ENCODE assay signal across 8 cellular contexts in genomic region chr20:31547720-31548298, GRCh38. TPM values are rescaled to one million over a fixed set of nuclear protein-coding genes. Genes with fewer than 3 reads are reported as not detected.
DNase-seq lines count a peak whose midpoint lies in the region; ATAC-seq and TF ChIP-seq lines count a peak whose summit lies in the region.

No MANE protein-coding gene starts in this region.

- H2AFZ ChIP-seq in mesenchymal stem cell (ENCODE audit: low read depth, low read length): no peak overlapping the region

- no peak overlapping the region for H3K18ac ChIP-seq in mesenchymal stem cell (ENCODE audit: low read depth in 1 of 2, low read length in 2 of 2)

- peak overlapping the region; percentile 57 for H3K4me2 ChIP-seq in mesenchymal stem cell (ENCODE audit: low read length, poor library complexity, severe bottlenecking)

- no peak overlapping the region for H3K23ac ChIP-seq in mesenchymal stem cell (ENCODE audit: low read length in 2 of 2)

- H2AK5ac ChIP-seq in mesenchymal stem cell (ENCODE audit: low read length, severe bottlenecking): peak overlapping the region; percentile 93

- no peak overlapping the region for H2BK15ac ChIP-seq in mesenchymal stem cell (ENCODE audit: low read depth, poor library complexity, severe bottlenecking)

- H3K4me1 ChIP-seq in cardiac muscle cell (ENCODE audit: low read depth) (peaks cover 6% of the 10 kb centered on the region), mesenchymal stem cell (ENCODE audit: control insufficient read depth, insufficient read depth, low read depth, low read length) (peaks cover 53% of the 10 kb centered on the region), upper lobe of right lung (peaks cover 4% of the 10 kb centered on the region)

- H3K27me3 ChIP-seq in cardiac muscle cell: no peaks in the 10 kb centered on the region
- no peaks in the 10 kb centered on the region for H3K27me3 ChIP-seq in brain microvascular endothelial cell (replicated peaks)
- no peaks in the 10 kb centered on the region for H3K27me3 ChIP-seq in mesenchymal stem cell (ENCODE audit: control insufficient read depth in 1 of 2, insufficient read depth in 1 of 2, low read length in 2 of 2)
- H3K27me3 ChIP-seq in upper lobe of right lung: no peaks in the 10 kb centered on the region

- H3K14ac ChIP-seq in mesenchymal stem cell (ENCODE audit: low read length in 2 of 2): no peak overlapping the region

- intact Hi-C loops in left ventricle myocardium superior (cut with micrococcal nuclease): no loop called here
- intact Hi-C loops in upper lobe of right lung (cut with DNase I): no loop called here

- H2BK120ac ChIP-seq in mesenchymal stem cell (ENCODE audit: low read depth, low read length): no peak overlapping the region

- WGBS in mesenchymal stem cell: 58% methylated on average over 6 of the region's 6 CpGs

- no peak for DNase-seq in cardiac muscle cell (ENCODE audit: low read depth in 1 of 2, low spot score in 1 of 2)
- no peak for DNase-seq in left ventricle myocardium superior
- DNase-seq in brain microvascular endothelial cell: no peak
- DNase-seq in mesenchymal stem cell: no peak
- DNase-seq in upper lobe of right lung: no peak
- no peak for DNase-seq in 8988T
- no peak for DNase-seq in NAMALWA (ENCODE audit: low spot score)

- peak overlapping the region; percentile 89 for H3K9ac ChIP-seq in mesenchymal stem cell (ENCODE audit: low read length)

- TF ChIP-seq CTCF in cardiac muscle cell (IDR thresholded peaks at IDR 0.05; ENCODE audit: low read depth, low read length) (no peak), brain microvascular endothelial cell (IDR thresholded peaks at IDR 0.05; ENCODE audit: low read depth, low read length, missing control alignments) (no peak), upper lobe of right lung (IDR thresholded peaks at IDR 0.05) (no peak)

- H3K9me3 ChIP-seq in cardiac muscle cell (ENCODE audit: low read depth): no peaks in the 10 kb centered on the region
- H3K9me3 ChIP-seq in mesenchymal stem cell (ENCODE audit: control insufficient read depth, low read length): no peaks in the 10 kb centered on the region
- H3K9me3 ChIP-seq in upper lobe of right lung: no peaks in the 10 kb centered on the region

- H3K4me3 ChIP-seq in cardiac muscle cell (peak overlapping the region; percentile 49), brain microvascular endothelial cell (ENCODE audit: low read depth, low read length) (peak overlapping the region; percentile 55), mesenchymal stem cell (ENCODE audit: insufficient read depth in 1 of 2, low read depth in 1 of 2, low read length in 2 of 2) (peak overlapping the region in 1 of 2 experiments; percentile 79), upper lobe of right lung (peak overlapping the region; percentile 52)

- H3K27ac ChIP-seq in cardiac muscle cell (peak overlapping the region; percentile 96), brain microvascular endothelial cell (peak overlapping the region; percentile 84), mesenchymal stem cell (ENCODE audit: low read length, poor library complexity, severe bottlenecking) (peak overlapping the region; percentile 90), upper lobe of right lung (peak overlapping the region; percentile 89)

- H3K4ac ChIP-seq in mesenchymal stem cell (ENCODE audit: low read depth in 1 of 2, low read length in 2 of 2): peak overlapping the region in 1 of 2 experiments; percentile 79

- H4K8ac ChIP-seq in mesenchymal stem cell (ENCODE audit: low read length): peak overlapping the region; percentile 48

- peaks cover 20% of the 10 kb centered on the region for H3K36me3 ChIP-seq in cardiac muscle cell
- H3K36me3 ChIP-seq in brain microvascular endothelial cell (replicated peaks): peaks cover 64% of the 10 kb centered on the region
- H3K36me3 ChIP-seq in mesenchymal stem cell (ENCODE audit: control insufficient read depth in 1 of 2, insufficient read depth in 2 of 2, low read depth in 1 of 2, low read length in 2 of 2): peaks cover 45 to 78% of the 10 kb centered on the region in 2 experiments
- peaks cover 60% of the 10 kb centered on the region for H3K36me3 ChIP-seq in upper lobe of right lung

- no peak overlapping the region for H2BK5ac ChIP-seq in mesenchymal stem cell (ENCODE audit: low read depth, low read length, poor library complexity, severe bottlenecking)

- in situ Hi-C loops in brain microvascular endothelial cell (cut with HindIII; ENCODE audit: low pct_ligation_motif_present, low sequenced_read_pairs): no loop called here

- no peak overlapping the region for H4K91ac ChIP-seq in mesenchymal stem cell (ENCODE audit: low read length)

- ATAC-seq in left ventricle myocardium superior (no peak), upper lobe of right lung (no peak), HG03175 (IDR thresholded peaks at IDR 0.05; ENCODE audit: unreplicated experiment) (no peak)

- H3K79me1 ChIP-seq in mesenchymal stem cell (replicated peaks; ENCODE audit: low read length, poor library complexity, severe bottlenecking): peaks cover 26% of the 10 kb centered on the region

- no peak overlapping the region for H2BK12ac ChIP-seq in mesenchymal stem cell (ENCODE audit: low read length in 2 of 2)

RNA-seq across cellular contexts. Expression of gene HM13, which starts 33.6 kb away (rescaled TPM):
- total RNA-seq in cardiac muscle cell (49.8 and 62.6 TPM in 2 replicates), left ventricle myocardium superior (39.2 TPM), upper lobe of right lung (169 TPM)
- polyA plus RNA-seq in cardiac muscle cell: 125 and 170 TPM in 2 replicates
- 291 TPM for polyA plus RNA-seq in mesenchymal stem cell (2013, experiment 1 of 2)
- polyA plus RNA-seq in mesenchymal stem cell (2013, experiment 2 of 2): 287 TPM

RNA-seq across cellular contexts. Expression of gene ID1, which starts 57.3 kb away (rescaled TPM):
- 596 and 766 TPM in 2 replicates for total RNA-seq in cardiac muscle cell
- polyA plus RNA-seq in cardiac muscle cell: 152 and 223 TPM in 2 replicates
- 99.2 TPM for total RNA-seq in left ventricle myocardium superior
- polyA plus RNA-seq in mesenchymal stem cell (2013, experiment 1 of 2): 260 TPM
- polyA plus RNA-seq in mesenchymal stem cell (2013, experiment 2 of 2): 254 TPM
- total RNA-seq in upper lobe of right lung: 515 TPM
